21 cellular contexts compared by ENCODE assay signal in genomic region chr2:213500881-213501280, GRCh38.
DNase-seq lines count a peak whose midpoint lies in the region; ATAC-seq and TF ChIP-seq lines count a peak whose summit lies in the region.
"Had no signal": no experiment of that assay in that cellular context is flagged by ENCODE, and none has a peak within 500 bp of the region (broad histone marks: within the 10 kb centered on the region; RNA-seq: fewer than 3 reads in every experiment).

No MANE protein-coding gene starts in this region.

- CTCF ChIA-PET in MCF 10A (lab: Yijun Ruan, JAX) (no interaction called here), mammary epithelial cell (lab: Charles Lee; ENCODE audit: low non-redundant PET) (interaction anchor here (0.5 to 0.7 kb wide), 2 partner anchors 12 to 131 kb away, joined by 3 read pairs; no protein-coding TSS in a partner anchor)
- CTCF ChIA-PET in activated CD8-positive, alpha-beta T cell treated with anti-CD3 and anti-CD28 coated beads for 36 hours (lab: Charles Lee): interaction anchor here (0.7 kb wide), 1 partner anchor 15 kb away, joined by 3 read pairs; no protein-coding TSS in a partner anchor

- no peak overlapping the region for H3K4me3 Mint-ChIP-seq in MCF 10A (ENCODE audit: unreplicated experiment)
- H3K4me3 Mint-ChIP-seq in activated CD8-positive, alpha-beta T cell treated with anti-CD3 and anti-CD28 coated beads for 36 hours: no peak overlapping the region
- H3K4me3 Mint-ChIP-seq: CD14-positive monocyte; CD8-positive, alpha-beta T cell had no signal

- dilution Hi-C loops in mammary epithelial cell (cut with HindIII; ENCODE audit: low sequenced_read_pairs): no loop called here

- H3K4me2 ChIP-seq in mammary epithelial cell (ENCODE audit: insufficient read depth, low read depth, low read length): no peak overlapping the region
- H3K4me2 ChIP-seq: BLaER1 had no signal

- no peak for TF ChIP-seq POLR2A in breast epithelium (IDR thresholded peaks at IDR 0.05)

- H4K20me1 ChIP-seq in mammary epithelial cell (ENCODE audit: insufficient read depth, low read length): no peaks in the 10 kb centered on the region
- H4K20me1 ChIP-seq: BLaER1 had no signal

- H3K27me3 Mint-ChIP-seq in MCF 10A (ENCODE audit: insufficient read depth, unreplicated experiment): no peaks in the 10 kb centered on the region
- H3K27me3 Mint-ChIP-seq in activated CD8-positive, alpha-beta T cell treated with anti-CD3 and anti-CD28 coated beads for 36 hours: no peaks in the 10 kb centered on the region

- H3K9ac ChIP-seq in mammary epithelial cell (ENCODE audit: insufficient read depth, low read length): no peak overlapping the region
- H3K9ac ChIP-seq: BLaER1 had no signal

- peak; percentile 75 for DNase-seq in MCF 10A (ENCODE audit: unreplicated experiment)
- no peak for DNase-seq in breast epithelium (ENCODE audit: low spot score in 2 of 2)
- peak; percentile 60 for DNase-seq in mammary epithelial cell
- DNase-seq in foreskin keratinocyte: peak; percentile 46 to 66
- no peak for DNase-seq in globus pallidus (ENCODE audit: low spot score)
- DNase-seq in left colon: no peak
- no peak for DNase-seq in activated CD8-positive, alpha-beta T cell treated with anti-CD3 and anti-CD28 coated beads for 36 hours
- DNase-seq: 8988T; CD8-positive, alpha-beta T cell; COR-L47; DMS 273 treated with DMSO at 0.1 percent for 48 hours; DMS53; DND-41; EL; GOT3; H7 had no signal

- POLR2A ChIA-PET in MCF 10A (lab: Yijun Ruan, JAX): interaction anchor here (0.6 to 1.0 kb wide), 3 partner anchors 11 to 1769 kb away, joined by 3 read pairs; no protein-coding TSS in a partner anchor
- POLR2A ChIA-PET in activated CD8-positive, alpha-beta T cell treated with anti-CD3 and anti-CD28 coated beads for 36 hours (lab: Charles Lee): no interaction called here

- intact Hi-C loops in MCF 10A (cut with micrococcal nuclease) (no loop called here), breast epithelium (cut with DNase I; ENCODE audit: low total_unique reads) (no loop called here), mammary epithelial cell (cut with micrococcal nuclease) (no loop called here), left colon (cut with DNase I, micrococcal nuclease) (no loop called here)
- intact Hi-C loops in activated CD8-positive, alpha-beta T cell treated with anti-CD3 and anti-CD28 coated beads for 36 hours (cut with micrococcal nuclease): no loop called here

- no peak overlapping the region for H2AFZ ChIP-seq in mammary epithelial cell (ENCODE audit: low read depth, low read length)

- in situ Hi-C loops in mammary epithelial cell (cut with MboI; ENCODE audit: low sequenced_read_pairs in 2 of 2): no loop called here

- no peak overlapping the region for H3K27ac ChIP-seq in breast epithelium
- no peak overlapping the region for H3K27ac ChIP-seq in mammary epithelial cell (ENCODE audit: insufficient read depth, low read depth, low read length)
- no peak overlapping the region for H3K27ac ChIP-seq in foreskin keratinocyte
- H3K27ac ChIP-seq: BLaER1 had no signal

- H3K4me3 ChIP-seq in breast epithelium (no peak overlapping the region), mammary epithelial cell (replicated peaks in 1 of 3; ENCODE audit: insufficient read depth in 1 of 3, low read depth in 2 of 3, low read length in 3 of 3) (no peak overlapping the region)
- H3K4me3 ChIP-seq: BLaER1, GM12878 had no signal

- H3K4me1 Mint-ChIP-seq in MCF 10A (ENCODE audit: insufficient read depth, unreplicated experiment): peaks cover 5% of the 10 kb centered on the region
- no peaks in the 10 kb centered on the region for H3K4me1 Mint-ChIP-seq in activated CD8-positive, alpha-beta T cell treated with anti-CD3 and anti-CD28 coated beads for 36 hours (ENCODE audit: low read depth)
- H3K4me1 Mint-ChIP-seq: CD14-positive monocyte had no signal

- ATAC-seq in foreskin keratinocyte (peak; percentile 85), left colon (no peak)
- ATAC-seq in activated CD8-positive, alpha-beta T cell treated with anti-CD3 and anti-CD28 coated beads for 36 hours: no peak
- ATAC-seq: CD8-positive, alpha-beta T cell; GM12878; HCT116; HepG2 had no signal

- H3K27me3 ChIP-seq in breast epithelium (no peaks in the 10 kb centered on the region), mammary epithelial cell (ENCODE audit: insufficient read depth, low read length) (no peaks in the 10 kb centered on the region), foreskin keratinocyte (no peaks in the 10 kb centered on the region)
- H3K27me3 ChIP-seq: BLaER1 had no signal

- no peaks in the 10 kb centered on the region for H3K36me3 Mint-ChIP-seq in MCF 10A (ENCODE audit: insufficient read depth, unreplicated experiment)
- H3K36me3 Mint-ChIP-seq in activated CD8-positive, alpha-beta T cell treated with anti-CD3 and anti-CD28 coated beads for 36 hours (ENCODE audit: low read depth): no peaks in the 10 kb centered on the region
- H3K36me3 Mint-ChIP-seq: CD14-positive monocyte; CD8-positive, alpha-beta T cell had no signal

- H3K4me1 ChIP-seq in breast epithelium (no peaks in the 10 kb centered on the region), mammary epithelial cell (ENCODE audit: insufficient read depth, low read length) (no peaks in the 10 kb centered on the region), foreskin keratinocyte (peaks cover 6% of the 10 kb centered on the region)
- H3K4me1 ChIP-seq: BLaER1 had no signal

- TF ChIP-seq CTCF in MCF 10A (IDR thresholded peaks at IDR 0.05; ENCODE audit: unreplicated experiment) (no peak), breast epithelium (IDR thresholded peaks at IDR 0.05) (no peak), mammary epithelial cell (conservative IDR thresholded peaks at IDR 0.05 in 1 of 2, IDR thresholded peaks at IDR 0.05 in 1 of 2; ENCODE audit: extremely low read depth in 1 of 2, insufficient read depth in 1 of 2, low read depth in 1 of 2, low read length in 2 of 2) (no peak), foreskin keratinocyte (conservative IDR thresholded peaks at IDR 0.05) (no peak)
- TF ChIP-seq CTCF in activated CD8-positive, alpha-beta T cell treated with anti-CD3 and anti-CD28 coated beads for 36 hours (IDR thresholded peaks at IDR 0.05): no peak

- no peak overlapping the region for H3K27ac Mint-ChIP-seq in MCF 10A (ENCODE audit: low read depth, unreplicated experiment)
- H3K27ac Mint-ChIP-seq in activated CD8-positive, alpha-beta T cell treated with anti-CD3 and anti-CD28 coated beads for 36 hours: no peak overlapping the region
- H3K27ac Mint-ChIP-seq: CD14-positive monocyte; CD8-positive, alpha-beta T cell had no signal

- no peaks in the 10 kb centered on the region for H3K36me3 ChIP-seq in breast epithelium
- no peaks in the 10 kb centered on the region for H3K36me3 ChIP-seq in mammary epithelial cell (ENCODE audit: insufficient read depth, low read length)
- H3K36me3 ChIP-seq: BLaER1 had no signal

- no peaks in the 10 kb centered on the region for H3K9me3 ChIP-seq in breast epithelium
- no peaks in the 10 kb centered on the region for H3K9me3 ChIP-seq in mammary epithelial cell (replicated peaks; ENCODE audit: insufficient read depth, low read length)
- H3K9me3 ChIP-seq: BLaER1 had no signal

- WGBS in mammary epithelial cell (ENCODE audit: low coverage, missing lambda C conversion rate): 22% methylated on average over 1 of the region's 1 CpG

- H3K79me2 ChIP-seq in mammary epithelial cell (ENCODE audit: insufficient read depth, low read length): no peaks in the 10 kb centered on the region

- no peaks in the 10 kb centered on the region for H3K9me3 Mint-ChIP-seq in MCF 10A (ENCODE audit: unreplicated experiment)
- H3K9me3 Mint-ChIP-seq in activated CD8-positive, alpha-beta T cell treated with anti-CD3 and anti-CD28 coated beads for 36 hours: no peaks in the 10 kb centered on the region
- H3K9me3 Mint-ChIP-seq: CD14-positive monocyte; CD8-positive, alpha-beta T cell had no signal

- BruUV-seq in MCF 10A (replicated peaks; lab: Mats Ljungman, UMichigan): no TSS peak
- BruUV-seq in mammary epithelial cell (replicated peaks; lab: Mats Ljungman, UMichigan): no TSS peak

Comparison
In these comparisons a context has a peak if more than half of its experiments do, and no peak if none do; other contexts are left out.
1. DNase-seq: peak in MCF 10A (single experiment), mammary epithelial cell (single experiment) and foreskin keratinocyte (2 of 2); none in breast epithelium (0 of 2), globus pallidus (single experiment), left colon (0 of 2) and activated CD8-positive, alpha-beta T cell treated with anti-CD3 and anti-CD28 coated beads for 36 hours (single experiment).